Comparison of ENCODE assay signal across 8 cellular contexts in genomic region chrX:155027509-155028066, GRCh38. TPM values are rescaled to one million over a fixed set of nuclear protein-coding genes. Genes with fewer than 3 reads are reported as not detected.
DNase-seq lines count a peak whose midpoint lies in the region; ATAC-seq and TF ChIP-seq lines count a peak whose summit lies in the region.

No MANE protein-coding gene starts in this region.

- no peaks in the 10 kb centered on the region for H3K9me3 ChIP-seq in iPS-15b (ENCODE audit: control insufficient read depth, insufficient read depth, low read length)
- no peaks in the 10 kb centered on the region for H3K9me3 ChIP-seq in skeletal muscle satellite cell (replicated peaks; ENCODE audit: low read length)

- no peak for ATAC-seq in GM18868 (IDR thresholded peaks at IDR 0.05; ENCODE audit: unreplicated experiment)

- H3K4me3 ChIP-seq in astrocyte of the spinal cord (ENCODE audit: low read depth, low read length) (peak overlapping the region; percentile 75), iPS-15b (ENCODE audit: low read depth, low read length) (peak overlapping the region; percentile 62), skeletal muscle satellite cell (ENCODE audit: low read length) (peak overlapping the region; percentile 73)

- DNase-seq in stimulated activated CD4-positive, alpha-beta T cell treated with anti-CD3 and anti-CD28 coated beads, Interleukin-1b, Interleukin-23, amount 100 ng/mL, for 48 hours: peak; percentile 10
- DNase-seq in stimulated activated CD4-positive, alpha-beta T cell treated with anti-CD3 and anti-CD28 coated beads, Interleukin-4, amount 100 ng/mL, for 1 hour: no peak
- peak; percentile 62 to 68 for DNase-seq in NCI-H526 (lab: John Stamatoyannopoulos, UW)
- peak; percentile 67 for DNase-seq in astrocyte of the spinal cord (ENCODE audit: low read depth, low spot score)
- no peak for DNase-seq in COLO829 (ENCODE audit: low spot score)

- H3K27me3 ChIP-seq in iPS-15b (ENCODE audit: control insufficient read depth, insufficient read depth, low read length): no peaks in the 10 kb centered on the region
- no peaks in the 10 kb centered on the region for H3K27me3 ChIP-seq in skeletal muscle satellite cell (ENCODE audit: control insufficient read depth, insufficient read depth, low read length)

- H3K4me2 ChIP-seq in skeletal muscle satellite cell (ENCODE audit: low read length): peak overlapping the region; percentile 73

- H3K4me1 ChIP-seq in iPS-15b (ENCODE audit: control insufficient read depth, insufficient read depth, low read length): no peaks in the 10 kb centered on the region
- peaks cover 8% of the 10 kb centered on the region for H3K4me1 ChIP-seq in skeletal muscle satellite cell (ENCODE audit: control insufficient read depth, insufficient read depth, low read length)

- no peaks in the 10 kb centered on the region for H3K36me3 ChIP-seq in iPS-15b (ENCODE audit: control insufficient read depth, insufficient read depth, low read length)
- H3K36me3 ChIP-seq in skeletal muscle satellite cell (ENCODE audit: insufficient read depth, low read length): no peaks in the 10 kb centered on the region

- in situ Hi-C loops in astrocyte of the spinal cord (cut with HindIII; ENCODE audit: low sequenced_read_pairs): no loop called here

- TF ChIP-seq CTCF in astrocyte of the spinal cord (IDR thresholded peaks at IDR 0.05; ENCODE audit: low read depth, low read length): no peak

- peak overlapping the region; percentile 63 for H3K9ac ChIP-seq in iPS-15b (ENCODE audit: low read depth, low read length)
- peak overlapping the region; percentile 86 for H3K9ac ChIP-seq in skeletal muscle satellite cell (ENCODE audit: low read depth, low read length)

RNA-seq across cellular contexts. Expression of gene FUNDC2, which starts 0.9 kb away (rescaled TPM):
- total RNA-seq in skeletal muscle satellite cell (2012; rRNA removed): 31.2 and 42.6 TPM in 2 replicates

RNA-seq across cellular contexts. Expression of gene F8, which starts 5.1 kb away (rescaled TPM):
- total RNA-seq in skeletal muscle satellite cell (2012; rRNA removed): 3.9 and 4.3 TPM in 2 replicates

RNA-seq across cellular contexts. Expression of gene CMC4, which starts 43.3 kb away (rescaled TPM):
- 7.9 and 12.9 TPM in 2 replicates for total RNA-seq in skeletal muscle satellite cell (2012; rRNA removed)

RNA-seq across cellular contexts. Expression of gene MTCP1, which starts 43.3 kb away (rescaled TPM):
- total RNA-seq in skeletal muscle satellite cell (2012; rRNA removed): 9.4 and 16.2 TPM in 2 replicates

RNA-seq across cellular contexts. Expression of gene BRCC3, which starts 43.7 kb away (rescaled TPM):
- 13.5 and 15.2 TPM in 2 replicates for total RNA-seq in skeletal muscle satellite cell (2012; rRNA removed)

Comparison
In these comparisons a context has a peak if more than half of its experiments do, and no peak if none do; other contexts are left out.
1. DNase-seq: peak in stimulated activated CD4-positive, alpha-beta T cell treated with anti-CD3 and anti-CD28 coated beads, Interleukin-1b, Interleukin-23, amount 100 ng/mL, for 48 hours (single experiment), NCI-H526 (2 of 2) and astrocyte of the spinal cord (single experiment); none in stimulated activated CD4-positive, alpha-beta T cell treated with anti-CD3 and anti-CD28 coated beads, Interleukin-4, amount 100 ng/mL, for 1 hour (single experiment) and COLO829 (single experiment).
2. Peak in every context shown above with its lines, with median percentiles within 50 percentile points of each other: H3K4me3 ChIP-seq.